ENCODE assay signal across 18 cellular contexts in the genomic region with DNA sequence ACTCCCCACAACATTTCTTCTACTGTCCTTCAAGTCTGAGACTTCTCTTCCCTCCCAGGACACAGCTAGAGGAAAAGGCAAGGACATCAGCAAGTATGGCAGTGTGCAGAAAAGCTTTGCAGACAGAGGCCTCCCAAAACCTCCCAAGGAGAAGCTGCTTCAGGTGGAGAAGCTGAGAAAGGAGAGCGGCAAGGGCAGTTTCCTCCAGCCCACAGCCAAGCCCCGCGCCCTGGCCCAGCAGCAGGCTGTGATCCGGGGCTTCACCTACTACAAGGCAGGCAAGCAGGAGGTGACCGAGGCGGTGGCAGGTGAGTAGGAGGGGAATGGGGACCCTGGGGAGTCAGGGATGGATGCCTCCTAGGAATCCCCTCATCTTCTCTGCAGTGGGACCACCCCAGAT. TPM values are rescaled to one million over a fixed set of nuclear protein-coding genes. Genes with fewer than 3 reads are reported as not detected.
DNase-seq lines count a peak whose midpoint lies in the region; ATAC-seq and TF ChIP-seq lines count a peak whose summit lies in the region.
"Had no signal": no experiment of that assay in that cellular context is flagged by ENCODE, and none has a peak within 500 bp of the region (broad histone marks: within the 10 kb centered on the region; RNA-seq: fewer than 3 reads in every experiment).

No MANE protein-coding gene starts in this region.

- H3K4me1 Mint-ChIP-seq in activated B cell treated with CpG ODN at 0.5 μM for 24 hours, result peaks cover 40% of the 10 kb centered on the region
- H3K4me1 Mint-ChIP-seq in nephron progenitor cell, result peaks cover 17% of the 10 kb centered on the region
- peaks cover 36% of the 10 kb centered on the region for H3K4me1 Mint-ChIP-seq in stimulated activated memory B cell treated with anti-CD40 and anti-IgM and Interleukin-4, amounts not matched to agents 10 μg/mL and 1 μg/mL and 100 μg/mL, for 72 hours

- H3K4me3 Mint-ChIP-seq in activated B cell treated with CpG ODN at 0.5 μM for 24 hours (no peak overlapping the region), nephron progenitor cell (no peak overlapping the region)
- H3K4me3 Mint-ChIP-seq in stimulated activated memory B cell treated with anti-CD40 and anti-IgM and Interleukin-4, amounts not matched to agents 10 μg/mL and 1 μg/mL and 100 μg/mL, for 72 hours, result no peak overlapping the region
- H3K4me3 Mint-ChIP-seq: CD8-positive, alpha-beta T cell; H9 had no signal

- no peak overlapping the region for H3K4me3 ChIP-seq in BLaER1 treated with 17β-estradiol and CSF1 and Interleukin-3, amounts not matched to agents 10 nM and 100 nM

- no peaks in the 10 kb centered on the region for H3K9me3 Mint-ChIP-seq in activated B cell treated with CpG ODN at 0.5 μM for 24 hours
- H3K9me3 Mint-ChIP-seq in nephron progenitor cell, result no peaks in the 10 kb centered on the region
- no peaks in the 10 kb centered on the region for H3K9me3 Mint-ChIP-seq in stimulated activated memory B cell treated with anti-CD40 and anti-IgM and Interleukin-4, amounts not matched to agents 10 μg/mL and 1 μg/mL and 100 μg/mL, for 72 hours
- H3K9me3 Mint-ChIP-seq: CD14-positive monocyte; CD8-positive, alpha-beta T cell; H9 had no signal

- no peak overlapping the region for H3K9ac ChIP-seq in BLaER1 treated with 17β-estradiol and CSF1 and Interleukin-3, amounts not matched to agents 10 nM and 100 nM

- H3K27ac Mint-ChIP-seq in activated B cell treated with CpG ODN at 0.5 μM for 24 hours, result peak overlapping the region; percentile 94
- H3K27ac Mint-ChIP-seq in nephron progenitor cell, result peak overlapping the region; percentile 59
- H3K27ac Mint-ChIP-seq in stimulated activated memory B cell treated with anti-CD40 and anti-IgM and Interleukin-4, amounts not matched to agents 10 μg/mL and 1 μg/mL and 100 μg/mL, for 72 hours, result peak overlapping the region; percentile 91
- H3K27ac Mint-ChIP-seq: CD8-positive, alpha-beta T cell had no signal

- intact Hi-C loops in activated B cell treated with CpG ODN at 0.5 μM for 24 hours (cut with micrococcal nuclease), result loop anchor here (5.0 kb wide), 1 partner anchor 36 kb away; no protein-coding TSS in a partner anchor

- no peaks in the 10 kb centered on the region for H3K27me3 ChIP-seq in BLaER1 treated with 17β-estradiol and CSF1 and Interleukin-3, amounts not matched to agents 10 nM and 100 nM
- H3K27me3 ChIP-seq: BE2C had no signal

- H3K36me3 ChIP-seq in BLaER1 treated with 17β-estradiol and CSF1 and Interleukin-3, amounts not matched to agents 10 nM and 100 nM, result no peaks in the 10 kb centered on the region
- H3K36me3 ChIP-seq: BE2C had no signal

- H3K27me3 Mint-ChIP-seq in activated B cell treated with CpG ODN at 0.5 μM for 24 hours (no peaks in the 10 kb centered on the region), nephron progenitor cell (ENCODE audit: low read depth, poor library complexity) (peaks cover 6% of the 10 kb centered on the region)
- no peaks in the 10 kb centered on the region for H3K27me3 Mint-ChIP-seq in stimulated activated memory B cell treated with anti-CD40 and anti-IgM and Interleukin-4, amounts not matched to agents 10 μg/mL and 1 μg/mL and 100 μg/mL, for 72 hours

- H3K4me2 ChIP-seq in BLaER1 treated with 17β-estradiol and CSF1 and Interleukin-3, amounts not matched to agents 10 nM and 100 nM, result peak overlapping the region in 6 of 11 experiments; percentile 24 to 74 (median 68); a peak in 8 of 22 replicates

- H3K27ac ChIP-seq in BLaER1 treated with 17β-estradiol and CSF1 and Interleukin-3, amounts not matched to agents 10 nM and 100 nM, result peak overlapping the region in 2 of 11 experiments; percentile 10 to 38; a peak in 2 of 22 replicates
- H3K27ac ChIP-seq: HL-60 had no signal

- no peaks in the 10 kb centered on the region for H3K36me3 Mint-ChIP-seq in activated B cell treated with CpG ODN at 0.5 μM for 24 hours (ENCODE audit: low read depth)
- H3K36me3 Mint-ChIP-seq in nephron progenitor cell (ENCODE audit: low read depth), result peaks cover 3% of the 10 kb centered on the region
- H3K36me3 Mint-ChIP-seq in stimulated activated memory B cell treated with anti-CD40 and anti-IgM and Interleukin-4, amounts not matched to agents 10 μg/mL and 1 μg/mL and 100 μg/mL, for 72 hours, result no peaks in the 10 kb centered on the region
- H3K36me3 Mint-ChIP-seq: CD14-positive monocyte; CD8-positive, alpha-beta T cell had no signal

- H4K20me1 ChIP-seq in BLaER1 treated with 17β-estradiol and CSF1 and Interleukin-3, amounts not matched to agents 10 nM and 100 nM, result no peaks in the 10 kb centered on the region

- H3K9me3 ChIP-seq in BLaER1 treated with 17β-estradiol and CSF1 and Interleukin-3, amounts not matched to agents 10 nM and 100 nM (replicated peaks in 1 of 11), result no peaks in the 10 kb centered on the region
- H3K9me3 ChIP-seq: BE2C had no signal

- POLR2A ChIA-PET in activated B cell treated with CpG ODN at 0.5 μM for 24 hours (lab: Charles Lee), result interaction anchor here (4.0 kb wide), 1 partner anchor 60 kb away, joined by 16 read pairs; a partner anchor contains a TSS

- no peak for TF ChIP-seq CTCF in activated B cell treated with CpG ODN at 0.5 μM for 24 hours (IDR thresholded peaks at IDR 0.05)
- TF ChIP-seq CTCF in nephron progenitor cell (IDR thresholded peaks at IDR 0.05), result no peak

- peaks cover 31 to 85% (median 71%) of the 10 kb centered on the region in 10 experiments for H3K4me1 ChIP-seq in BLaER1 treated with 17β-estradiol and CSF1 and Interleukin-3, amounts not matched to agents 10 nM and 100 nM
- H3K4me1 ChIP-seq: BE2C had no signal

- DNase-seq in activated B cell treated with CpG ODN at 0.5 μM for 24 hours, result no peak
- DNase-seq in nephron progenitor cell, result no peak
- DNase-seq in AG08395 (ENCODE audit: low spot score), result no peak
- no peak for DNase-seq in NCI-H146 treated with DMSO at 0.1 percent for 48 hours (lab: John Stamatoyannopoulos, UW; ENCODE audit: unreplicated experiment)
- no peak for DNase-seq in dermis blood vessel endothelial cell
- DNase-seq: ACHN; BE2C; CD8-positive, alpha-beta T cell; COR-L47; DND-41; GDM1; GOT3; H9 had no signal

- CTCF ChIA-PET in activated B cell treated with CpG ODN at 0.5 μM for 24 hours (lab: Charles Lee), result interaction anchor here (2.7 to 3.0 kb wide), 2 partner anchors 29 to 52 kb away, joined by 14 to 17 read pairs; a partner anchor contains a TSS

- ATAC-seq in activated B cell treated with CpG ODN at 0.5 μM for 24 hours (ENCODE audit: low read depth), result no peak
- ATAC-seq in stimulated activated memory B cell treated with anti-CD40 and anti-IgM and Interleukin-4, amounts not matched to agents 10 μg/mL and 1 μg/mL and 100 μg/mL, for 72 hours, result no peak
- ATAC-seq: CD8-positive, alpha-beta T cell had no signal

RNA-seq across cellular contexts. Expression of a gene that starts 24.4 kb away (rescaled TPM):
- total RNA-seq in activated B cell treated with CpG ODN at 0.5 μM for 24 hours (0.73 and 0.78 TPM in 2 replicates), dermis blood vessel endothelial cell (2.2 and 2.9 TPM in 2 replicates)
- total RNA-seq: CD8-positive, alpha-beta T cell had no signal

RNA-seq across cellular contexts. Expression of a gene that starts 30.2 kb away (rescaled TPM):
- total RNA-seq in activated B cell treated with CpG ODN at 0.5 μM for 24 hours, result 2.3 and 3.1 TPM in 2 replicates
- total RNA-seq in dermis blood vessel endothelial cell, result 2.9 TPM in 2 replicates
- total RNA-seq: CD8-positive, alpha-beta T cell had no signal

RNA-seq across cellular contexts. Expression of a gene that starts 51.9 kb away (rescaled TPM):
- total RNA-seq in activated B cell treated with CpG ODN at 0.5 μM for 24 hours (not detected in 2 replicates), dermis blood vessel endothelial cell (not detected in 2 replicates)
- total RNA-seq: A172; CD8-positive, alpha-beta T cell; H9 had no signal
